In the genomic region with DNA sequence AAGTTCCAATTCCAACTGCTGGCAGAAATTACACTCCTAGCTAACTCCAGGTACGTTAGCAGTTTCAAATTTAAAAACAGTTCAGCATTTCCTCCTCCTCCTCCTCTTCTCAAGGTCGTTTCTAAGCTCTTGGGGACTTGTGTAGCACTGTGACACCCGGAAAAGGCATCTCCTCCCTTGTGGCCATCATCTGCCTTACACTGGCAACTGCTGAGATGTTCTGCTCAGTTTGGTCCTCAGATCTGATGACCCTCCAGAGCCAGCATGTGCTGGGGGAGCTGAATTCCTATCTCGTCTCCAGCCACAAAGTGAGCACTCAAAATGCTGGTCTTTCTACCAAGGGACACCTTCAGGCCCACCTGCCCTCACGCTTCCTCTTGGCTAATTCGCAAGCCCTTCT, we compare ENCODE assay signal across 28 cellular contexts.
"Had no signal": no experiment of that assay in that cellular context is flagged by ENCODE, and none has a peak within 500 bp of the region (broad histone marks: within the 10 kb centered on the region; RNA-seq: fewer than 3 reads in every experiment).

No MANE protein-coding gene starts in this region.

- H3K4me3 ChIP-seq: breast epithelium, esophagus squamous epithelium, gastrocnemius medialis, spleen, testis, transverse colon had no signal

- H3K27ac Mint-ChIP-seq: activated CD4-positive, alpha-beta T cell treated with anti-CD3 and anti-CD28 coated beads, Interleukin-2, amount 10 ng/mL, durations not matched to agents 7 days and 5 days; activated CD8-positive, alpha-beta memory T cell treated with anti-CD3 and anti-CD28 coated beads, Interleukin-2, amount 10 ng/mL, durations not matched to agents 7 days and 5 days; activated CD8-positive, alpha-beta T cell treated with anti-CD3 and anti-CD28 coated beads, Interleukin-2, amount 10 ng/mL, durations not matched to agents 7 days and 5 days; activated T-cell treated with anti-CD3 and anti-CD28 coated beads, Interleukin-2, amount 50 U/mL, for 72 hours; dendritic cell treated with granulocyte-macrophage colony-stimulating factor and Interleukin-4, amounts not matched to agents 40 ng/mL and 50 ng/mL, for 4 days; mesothelial cell of epicardium; nephron progenitor cell; T-helper 2 cell treated with Interferon-gamma antibody and Interleukin-4, amounts not matched to agents 5 μg/mL and 100 μg/mL, for 36 hours had no signal

- H3K4me1 ChIP-seq: breast epithelium had no signal

- H3K36me3 ChIP-seq: breast epithelium, esophagus squamous epithelium, gastrocnemius medialis, spleen, transverse colon had no signal

- H3K4me1 Mint-ChIP-seq: activated CD8-positive, alpha-beta memory T cell treated with anti-CD3 and anti-CD28 coated beads, Interleukin-2, amount 10 ng/mL, durations not matched to agents 7 days and 5 days; naive B cell had no signal

- H3K9me3 ChIP-seq: breast epithelium, esophagus squamous epithelium, gastrocnemius medialis, testis, transverse colon had no signal

- H3K4me3 Mint-ChIP-seq: activated CD4-positive, alpha-beta T cell treated with anti-CD3 and anti-CD28 coated beads, Interleukin-2, amount 10 ng/mL, durations not matched to agents 7 days and 5 days; activated CD8-positive, alpha-beta memory T cell treated with anti-CD3 and anti-CD28 coated beads, Interleukin-2, amount 10 ng/mL, durations not matched to agents 7 days and 5 days; activated CD8-positive, alpha-beta T cell treated with anti-CD3 and anti-CD28 coated beads, Interleukin-2, amount 10 ng/mL, durations not matched to agents 7 days and 5 days; activated T-cell treated with anti-CD3 and anti-CD28 coated beads, Interleukin-2, amount 50 U/mL, for 72 hours; dendritic cell treated with granulocyte-macrophage colony-stimulating factor and Interleukin-4, amounts not matched to agents 40 ng/mL and 50 ng/mL, for 4 days; mesothelial cell of epicardium; naive B cell; nephron progenitor cell; T-helper 2 cell treated with Interferon-gamma antibody and Interleukin-4, amounts not matched to agents 5 μg/mL and 100 μg/mL, for 36 hours had no signal

- H3K27me3 ChIP-seq: breast epithelium, testis, transverse colon had no signal

- ATAC-seq: activated CD8-positive, alpha-beta memory T cell treated with anti-CD3 and anti-CD28 coated beads, Interleukin-2, amount 10 ng/mL, durations not matched to agents 7 days and 5 days; activated CD8-positive, alpha-beta T cell treated with anti-CD3 and anti-CD28 coated beads, Interleukin-2, amount 10 ng/mL, durations not matched to agents 7 days and 5 days; activated naive CD4-positive, alpha-beta T cell treated with anti-CD3 and anti-CD28 coated beads, Interleukin-2, amount 50 U/mL, for 72 hours; activated T-cell treated with anti-CD3 and anti-CD28 coated beads, Interleukin-2, amount 50 U/mL, for 72 hours; gastrocnemius medialis; right cardiac atrium; stimulated activated naive CD8-positive, alpha-beta T cell treated with anti-CD3 and anti-CD28 coated beads, Interleukin-15, Interleukin-2, amounts not matched to agents 100 U/mL and 50 U/mL, for 24 hours had no signal

- FAIRE-seq: TTC549 had no signal

- H3K9me3 Mint-ChIP-seq: activated T-cell treated with anti-CD3 and anti-CD28 coated beads, Interleukin-2, amount 50 U/mL, for 72 hours; dendritic cell treated with granulocyte-macrophage colony-stimulating factor and Interleukin-4, amounts not matched to agents 40 ng/mL and 50 ng/mL, for 4 days had no signal

- H3K27ac ChIP-seq: breast epithelium, epithelial cell of prostate, esophagus squamous epithelium, gastrocnemius medialis, spleen, testis, VCaP had no signal

- H3K36me3 Mint-ChIP-seq: activated CD8-positive, alpha-beta memory T cell treated with anti-CD3 and anti-CD28 coated beads, Interleukin-2, amount 10 ng/mL, durations not matched to agents 7 days and 5 days; mesothelial cell of epicardium; naive B cell had no signal

- DNase-seq: activated CD4-positive, alpha-beta T cell treated with anti-CD3 and anti-CD28 coated beads, Interleukin-2, amount 10 ng/mL, durations not matched to agents 7 days and 5 days; activated CD4-positive, CD25-positive, alpha-beta regulatory T cell treated with anti-CD3 and anti-CD28 coated beads, Interleukin-2, amount 50 U/mL, for 72 hours; activated CD8-positive, alpha-beta memory T cell treated with anti-CD3 and anti-CD28 coated beads, Interleukin-2, amount 10 ng/mL, durations not matched to agents 7 days and 5 days; activated CD8-positive, alpha-beta T cell treated with anti-CD3 and anti-CD28 coated beads, Interleukin-2, amount 10 ng/mL, durations not matched to agents 7 days and 5 days; activated naive CD4-positive, alpha-beta T cell; activated T-cell treated with anti-CD3 and anti-CD28 coated beads, Interleukin-2, amount 50 U/mL, for 72 hours; central memory CD4-positive, alpha-beta T cell; esophagus squamous epithelium; gastrocnemius medialis; glutamatergic neuron; islet precursor cell; naive B cell; nephron progenitor cell; nucleus accumbens; right cardiac atrium; spleen; stimulated activated naive CD8-positive, alpha-beta T cell treated with anti-CD3 and anti-CD28 coated beads, Interleukin-15, Interleukin-2, amounts not matched to agents 100 U/mL and 50 U/mL, for 24 hours; T-helper 1 cell; testis; transverse colon had no signal
